In genomic region chr15:57283774-57284508, GRCh38 we compare ENCODE assay signal across 12 cellular contexts.
A peak's percentile ranks its signal among the peaks of the same experiment; 100 is the strongest.
DNase-seq lines count a peak whose midpoint lies in the region; ATAC-seq and TF ChIP-seq lines count a peak whose summit lies in the region.
"Had no signal": no experiment of that assay in that cellular context is flagged by ENCODE, and none has a peak within 500 bp of the region (broad histone marks: within the 10 kb centered on the region; RNA-seq: fewer than 3 reads in every experiment).

No MANE protein-coding gene starts in this region.

- H3K27me3 ChIP-seq in CD8-positive, alpha-beta T cell (ENCODE audit: insufficient read depth, low read length): no peaks in the 10 kb centered on the region
- no peaks in the 10 kb centered on the region for H3K27me3 ChIP-seq in left lung
- H3K27me3 ChIP-seq: suprapubic skin had no signal

- no peaks in the 10 kb centered on the region for H3K9me3 Mint-ChIP-seq in CD8-positive, alpha-beta T cell

- peaks cover 87% of the 10 kb centered on the region for H3K36me3 Mint-ChIP-seq in CD8-positive, alpha-beta T cell

- no peak for DNase-seq in CD8-positive, alpha-beta T cell
- DNase-seq in OCI-M1 (lab: John Stamatoyannopoulos, UW) (peak; percentile 75), left lung (no peak), H4 (ENCODE audit: low spot score) (no peak), NCI-H1105 treated with DMSO at 0.1 percent for 48 hours (lab: John Stamatoyannopoulos, UW) (no peak), nucleus accumbens (lab: John Stamatoyannopoulos, UW) (no peak), DMS153 treated with DMSO at 0.1 percent for 48 hours (lab: John Stamatoyannopoulos, UW; ENCODE audit: unreplicated experiment) (no peak)
- DNase-seq: activated CD4-positive, CD25-positive, alpha-beta regulatory T cell treated with anti-CD3 and anti-CD28 coated beads, Interleukin-2, amount 50 U/mL, for 72 hours; lower lobe of right lung; NCI-H187 treated with DMSO at 0.1 percent for 48 hours had no signal

- no peak for ATAC-seq in CD8-positive, alpha-beta T cell
- ATAC-seq in GM21619 (IDR thresholded peaks at IDR 0.05; ENCODE audit: unreplicated experiment) (peak; percentile 5), left lung (peak; percentile 64)

- CTCF ChIA-PET in CD8-positive, alpha-beta T cell (lab: Charles Lee): no interaction called here

- intact Hi-C loops in CD8-positive, alpha-beta T cell (cut with DNase I, micrococcal nuclease): no loop called here
- intact Hi-C loops in left lung (cut with DNase I): no loop called here

- no peak overlapping the region for H3K4me3 ChIP-seq in CD8-positive, alpha-beta T cell (ENCODE audit: low read depth, low read length)
- H3K4me3 ChIP-seq in left lung: no peak overlapping the region
- H3K4me3 ChIP-seq: lower lobe of right lung, suprapubic skin had no signal

- H3K27ac ChIP-seq in CD8-positive, alpha-beta T cell (ENCODE audit: low read depth, low read length): no peak overlapping the region
- H3K27ac ChIP-seq in left lung: peak overlapping the region; percentile 24 to 51
- H3K27ac ChIP-seq: lower lobe of right lung, suprapubic skin had no signal

- no peaks in the 10 kb centered on the region for H3K4me1 ChIP-seq in CD8-positive, alpha-beta T cell (ENCODE audit: insufficient read depth, low read length)
- H3K4me1 ChIP-seq in left lung: peaks cover 3 to 22% of the 10 kb centered on the region in 2 donors
- H3K4me1 ChIP-seq: suprapubic skin had no signal

- no peak overlapping the region for H3K4me3 Mint-ChIP-seq in CD8-positive, alpha-beta T cell

- no peaks in the 10 kb centered on the region for H3K27me3 Mint-ChIP-seq in CD8-positive, alpha-beta T cell (ENCODE audit: low read depth)

- H3K4me1 Mint-ChIP-seq in CD8-positive, alpha-beta T cell (ENCODE audit: low read depth): peaks cover 4% of the 10 kb centered on the region

- H3K9me3 ChIP-seq in CD8-positive, alpha-beta T cell (ENCODE audit: low read length): no peaks in the 10 kb centered on the region
- no peaks in the 10 kb centered on the region for H3K9me3 ChIP-seq in left lung
- H3K9me3 ChIP-seq: lower lobe of right lung, suprapubic skin had no signal

- POLR2A ChIA-PET in CD8-positive, alpha-beta T cell (lab: Charles Lee): no interaction called here

- H3K36me3 ChIP-seq in CD8-positive, alpha-beta T cell (ENCODE audit: insufficient read depth, low read length): peaks cover 14% of the 10 kb centered on the region
- H3K36me3 ChIP-seq in left lung: peaks cover 0 to 47% of the 10 kb centered on the region in 2 donors

- peak overlapping the region; percentile 60 for H3K27ac Mint-ChIP-seq in CD8-positive, alpha-beta T cell

- TF ChIP-seq CTCF in CD8-positive, alpha-beta T cell (IDR thresholded peaks at IDR 0.05): no peak
- TF ChIP-seq CTCF in left lung (IDR thresholded peaks at IDR 0.05): no peak
